Comparison of ENCODE assay signal across 10 cellular contexts in genomic region chr6:107185570-107185969, GRCh38.
DNase-seq lines count a peak whose midpoint lies in the region; ATAC-seq and TF ChIP-seq lines count a peak whose summit lies in the region.
"Had no signal": no experiment of that assay in that cellular context is flagged by ENCODE, and none has a peak within 500 bp of the region (broad histone marks: within the 10 kb centered on the region; RNA-seq: fewer than 3 reads in every experiment).

No MANE protein-coding gene starts in this region.

- no peaks in the 10 kb centered on the region for H3K9me3 Mint-ChIP-seq in H9

- no peak overlapping the region for H2BK20ac ChIP-seq in H9 (ENCODE audit: low read depth, low read length, poor library complexity, severe bottlenecking)

- no peak overlapping the region for H2AFZ ChIP-seq in H9 (ENCODE audit: low read length)
- no peak overlapping the region for H2AFZ ChIP-seq in trophoblast cell (ENCODE audit: insufficient read depth, low read length, poor library complexity)

- H3K27me3 Mint-ChIP-seq in H9 (ENCODE audit: low read depth) = no peaks in the 10 kb centered on the region

- H3K27me3 ChIP-seq in H9 (ENCODE audit: insufficient read depth, low read length) = no peaks in the 10 kb centered on the region
- H3K27me3 ChIP-seq in trophoblast cell (ENCODE audit: insufficient read depth, low read length) = no peaks in the 10 kb centered on the region
- no peaks in the 10 kb centered on the region for H3K27me3 ChIP-seq in psoas muscle (ENCODE audit: insufficient read depth in 3 of 3, low read length in 2 of 3)
- H3K27me3 ChIP-seq: heart right ventricle had no signal

- H3K14ac ChIP-seq in H9 (ENCODE audit: insufficient read depth, low read length) (no peak overlapping the region), trophoblast cell (ENCODE audit: low read length) (no peak overlapping the region)

- H3K36me3 ChIP-seq in trophoblast cell (ENCODE audit: control insufficient read depth in 1 of 2, insufficient read depth in 2 of 2, low read length in 2 of 2) = no peaks in the 10 kb centered on the region
- no peaks in the 10 kb centered on the region for H3K36me3 ChIP-seq in psoas muscle (ENCODE audit: insufficient read depth in 1 of 2, low read depth in 1 of 2)
- H3K36me3 ChIP-seq: heart right ventricle had no signal

- H4K5ac ChIP-seq in H9 (ENCODE audit: insufficient read length, low read depth, low read length) = no peak overlapping the region

- H3K9ac ChIP-seq in H9 (ENCODE audit: extremely low read depth, insufficient read length, low read length) (no peak overlapping the region), trophoblast cell (ENCODE audit: low read length) (no peak overlapping the region)
- H3K9ac ChIP-seq: KMS-11 had no signal

- H3K18ac ChIP-seq in H9 (ENCODE audit: insufficient read length, low read depth, low read length) (no peak overlapping the region), trophoblast cell (ENCODE audit: low read length) (no peak overlapping the region)

- H3K79me1 ChIP-seq in H9 (ENCODE audit: insufficient read depth, low read depth, low read length, poor library complexity, severe bottlenecking) (no peaks in the 10 kb centered on the region), trophoblast cell (ENCODE audit: low read length) (no peaks in the 10 kb centered on the region)

- H2AK5ac ChIP-seq in H9 (ENCODE audit: insufficient read length, low read length) (no peak overlapping the region), trophoblast cell (ENCODE audit: low read length) (no peak overlapping the region)

- TF ChIP-seq CTCF in H9 (conservative IDR thresholded peaks at IDR 0.05) (peak; percentile 56), fibroblast of mammary gland (conservative IDR thresholded peaks at IDR 0.05; ENCODE audit: control insufficient read depth, insufficient read depth, low read depth, low read length) (peak; percentile 25), psoas muscle (IDR thresholded peaks at IDR 0.05) (no peak)

- peak; percentile 49 for DNase-seq in H9
- DNase-seq in NCI-H526 (lab: John Stamatoyannopoulos, UW) = peak; percentile 72 to 86
- peak; percentile 31 for DNase-seq in fibroblast of mammary gland (ENCODE audit: low read depth)
- DNase-seq in trophoblast cell = peak; percentile 2 to 53
- no peak for DNase-seq in psoas muscle
- DNase-seq in SKM-1 (lab: John Stamatoyannopoulos, UW; ENCODE audit: unreplicated experiment) = no peak
- DNase-seq: heart right ventricle had no signal

- H3K4me3 ChIP-seq in fibroblast of mammary gland (ENCODE audit: control insufficient read depth, low read depth, low read length) = no peak overlapping the region
- H3K4me3 ChIP-seq in trophoblast cell (ENCODE audit: low read depth, low read length) = no peak overlapping the region
- no peak overlapping the region for H3K4me3 ChIP-seq in psoas muscle
- H3K4me3 ChIP-seq: heart right ventricle had no signal

- H2BK5ac ChIP-seq in H9 (ENCODE audit: insufficient read length, low read length) = no peak overlapping the region
- H2BK5ac ChIP-seq in trophoblast cell (ENCODE audit: low read depth, low read length, poor library complexity) = no peak overlapping the region

- H3K4me1 ChIP-seq in H9 (ENCODE audit: insufficient read depth, low read length) (no peaks in the 10 kb centered on the region), trophoblast cell (ENCODE audit: control insufficient read depth in 1 of 2, insufficient read depth in 2 of 2, low read length in 2 of 2) (no peaks in the 10 kb centered on the region), psoas muscle (no peaks in the 10 kb centered on the region)
- H3K4me1 ChIP-seq: heart right ventricle had no signal

- H3K56ac ChIP-seq in H9 (ENCODE audit: insufficient read length, low read depth, low read length) = no peak overlapping the region

- no CpG with 5 or more reads among the region's 7 CpGs for WGBS in H9 (ENCODE audit: extremely low coverage, insufficient read length, low lambda C conversion rate)
- WGBS in trophoblast cell (ENCODE audit: extremely low coverage, insufficient coverage, insufficient read length) = no CpG with 5 or more reads among the region's 7 CpGs
- WGBS in psoas muscle, 3 donors = 76 to 82% (median 80%) methylated on average over 7 of the region's 7 CpGs

- ATAC-seq in HG02588 (IDR thresholded peaks at IDR 0.05; ENCODE audit: unreplicated experiment) (no peak), psoas muscle (no peak), HG02973 (IDR thresholded peaks at IDR 0.05; ENCODE audit: unreplicated experiment) (no peak)

- H4K20me1 ChIP-seq in H9 (ENCODE audit: control insufficient read depth, insufficient read depth, insufficient read length) = no peaks in the 10 kb centered on the region

- H2BK15ac ChIP-seq in H9 (ENCODE audit: low read depth, low read length) = no peak overlapping the region

- H4K12ac ChIP-seq in trophoblast cell (ENCODE audit: low read depth, low read length) = no peak overlapping the region

- H3K23me2 ChIP-seq in H9 (ENCODE audit: insufficient read length, low read depth, low read length, poor library complexity, severe bottlenecking) = no peaks in the 10 kb centered on the region

- H3K27ac ChIP-seq in H9 (ENCODE audit: insufficient read length, low read depth, low read length) (no peak overlapping the region), trophoblast cell (ENCODE audit: low read depth, low read length) (no peak overlapping the region), psoas muscle (no peak overlapping the region)
- H3K27ac ChIP-seq: heart right ventricle, KMS-11 had no signal

- H3K9me3 ChIP-seq in H9 (ENCODE audit: control insufficient read depth, low read depth, low read length) (no peaks in the 10 kb centered on the region), trophoblast cell (ENCODE audit: insufficient read depth, low read depth, low read length) (no peaks in the 10 kb centered on the region), psoas muscle (no peaks in the 10 kb centered on the region)
- H3K9me3 ChIP-seq: heart right ventricle had no signal

- H3K4me3 Mint-ChIP-seq in H9 = no peak overlapping the region

- H3T11ph ChIP-seq in H9 (ENCODE audit: low read length) = no peak overlapping the region

- H3K4me1 Mint-ChIP-seq in H9 = peaks cover 0 to 2% of the 10 kb centered on the region in 2 experiments; a peak in 1 of 4 replicates

- intact Hi-C loops in psoas muscle (cut with DNase I) = no loop called here

- H2BK12ac ChIP-seq in H9 (ENCODE audit: insufficient read length, low read depth, low read length) (no peak overlapping the region), trophoblast cell (ENCODE audit: low read length) (no peak overlapping the region)

- H3K4me2 ChIP-seq in H9 (ENCODE audit: insufficient read depth, insufficient read length, low read length) (no peak overlapping the region), trophoblast cell (ENCODE audit: low read length) (no peak overlapping the region)
- H3K4me2 ChIP-seq: KMS-11 had no signal

- H2BK120ac ChIP-seq in H9 (ENCODE audit: low read depth, low read length, poor library complexity, severe bottlenecking) = no peak overlapping the region
- no peak overlapping the region for H2BK120ac ChIP-seq in trophoblast cell (ENCODE audit: insufficient read depth, low read length, poor library complexity)

- no peak overlapping the region for H3K27ac Mint-ChIP-seq in H9

- H4K91ac ChIP-seq in H9 (ENCODE audit: insufficient read length, low read depth, low read length) (no peak overlapping the region), trophoblast cell (ENCODE audit: low read depth, low read length) (no peak overlapping the region)

- H3K4ac ChIP-seq in H9 (ENCODE audit: low read depth, low read length) (no peak overlapping the region), trophoblast cell (ENCODE audit: low read depth, low read length) (no peak overlapping the region)

- no peak overlapping the region for H3K23ac ChIP-seq in H9 (ENCODE audit: insufficient read length, low read depth, low read length)
- no peak overlapping the region for H3K23ac ChIP-seq in trophoblast cell (ENCODE audit: low read length)

- H3K79me2 ChIP-seq in H9 (ENCODE audit: insufficient read depth, low read length) (no peaks in the 10 kb centered on the region), trophoblast cell (ENCODE audit: control insufficient read depth, insufficient read depth, low read length, poor library complexity) (no peaks in the 10 kb centered on the region)

- no peaks in the 10 kb centered on the region for H3K36me3 Mint-ChIP-seq in H9 (ENCODE audit: insufficient read depth in 1 of 3, low read depth in 3 of 3)

- H4K8ac ChIP-seq in H9 (replicated peaks; ENCODE audit: insufficient read length, low read depth, low read length) = no peak overlapping the region
- H4K8ac ChIP-seq in trophoblast cell (ENCODE audit: low read depth, low read length) = no peak overlapping the region

Comparison
In these comparisons a context has a peak if more than half of its experiments do, and no peak if none do; other contexts are left out.
1. DNase-seq: peak in H9 (single experiment), NCI-H526 (2 of 2), fibroblast of mammary gland (single experiment) and trophoblast cell (2 of 2); none in psoas muscle (0 of 2) and SKM-1 (single experiment).